Comparison of ENCODE assay signal across 1 cellular context in genomic region chr4:56728512-56728911, GRCh38.
TF ChIP-seq lines count a peak whose summit lies in the region.

No MANE protein-coding gene starts in this region.

TF ChIP-seq in GM23338, 12 proteins besides CTCF, POLR2A, EP300 and RAD21 (continued from another document):
- TF ChIP-seq, protein P1, sequence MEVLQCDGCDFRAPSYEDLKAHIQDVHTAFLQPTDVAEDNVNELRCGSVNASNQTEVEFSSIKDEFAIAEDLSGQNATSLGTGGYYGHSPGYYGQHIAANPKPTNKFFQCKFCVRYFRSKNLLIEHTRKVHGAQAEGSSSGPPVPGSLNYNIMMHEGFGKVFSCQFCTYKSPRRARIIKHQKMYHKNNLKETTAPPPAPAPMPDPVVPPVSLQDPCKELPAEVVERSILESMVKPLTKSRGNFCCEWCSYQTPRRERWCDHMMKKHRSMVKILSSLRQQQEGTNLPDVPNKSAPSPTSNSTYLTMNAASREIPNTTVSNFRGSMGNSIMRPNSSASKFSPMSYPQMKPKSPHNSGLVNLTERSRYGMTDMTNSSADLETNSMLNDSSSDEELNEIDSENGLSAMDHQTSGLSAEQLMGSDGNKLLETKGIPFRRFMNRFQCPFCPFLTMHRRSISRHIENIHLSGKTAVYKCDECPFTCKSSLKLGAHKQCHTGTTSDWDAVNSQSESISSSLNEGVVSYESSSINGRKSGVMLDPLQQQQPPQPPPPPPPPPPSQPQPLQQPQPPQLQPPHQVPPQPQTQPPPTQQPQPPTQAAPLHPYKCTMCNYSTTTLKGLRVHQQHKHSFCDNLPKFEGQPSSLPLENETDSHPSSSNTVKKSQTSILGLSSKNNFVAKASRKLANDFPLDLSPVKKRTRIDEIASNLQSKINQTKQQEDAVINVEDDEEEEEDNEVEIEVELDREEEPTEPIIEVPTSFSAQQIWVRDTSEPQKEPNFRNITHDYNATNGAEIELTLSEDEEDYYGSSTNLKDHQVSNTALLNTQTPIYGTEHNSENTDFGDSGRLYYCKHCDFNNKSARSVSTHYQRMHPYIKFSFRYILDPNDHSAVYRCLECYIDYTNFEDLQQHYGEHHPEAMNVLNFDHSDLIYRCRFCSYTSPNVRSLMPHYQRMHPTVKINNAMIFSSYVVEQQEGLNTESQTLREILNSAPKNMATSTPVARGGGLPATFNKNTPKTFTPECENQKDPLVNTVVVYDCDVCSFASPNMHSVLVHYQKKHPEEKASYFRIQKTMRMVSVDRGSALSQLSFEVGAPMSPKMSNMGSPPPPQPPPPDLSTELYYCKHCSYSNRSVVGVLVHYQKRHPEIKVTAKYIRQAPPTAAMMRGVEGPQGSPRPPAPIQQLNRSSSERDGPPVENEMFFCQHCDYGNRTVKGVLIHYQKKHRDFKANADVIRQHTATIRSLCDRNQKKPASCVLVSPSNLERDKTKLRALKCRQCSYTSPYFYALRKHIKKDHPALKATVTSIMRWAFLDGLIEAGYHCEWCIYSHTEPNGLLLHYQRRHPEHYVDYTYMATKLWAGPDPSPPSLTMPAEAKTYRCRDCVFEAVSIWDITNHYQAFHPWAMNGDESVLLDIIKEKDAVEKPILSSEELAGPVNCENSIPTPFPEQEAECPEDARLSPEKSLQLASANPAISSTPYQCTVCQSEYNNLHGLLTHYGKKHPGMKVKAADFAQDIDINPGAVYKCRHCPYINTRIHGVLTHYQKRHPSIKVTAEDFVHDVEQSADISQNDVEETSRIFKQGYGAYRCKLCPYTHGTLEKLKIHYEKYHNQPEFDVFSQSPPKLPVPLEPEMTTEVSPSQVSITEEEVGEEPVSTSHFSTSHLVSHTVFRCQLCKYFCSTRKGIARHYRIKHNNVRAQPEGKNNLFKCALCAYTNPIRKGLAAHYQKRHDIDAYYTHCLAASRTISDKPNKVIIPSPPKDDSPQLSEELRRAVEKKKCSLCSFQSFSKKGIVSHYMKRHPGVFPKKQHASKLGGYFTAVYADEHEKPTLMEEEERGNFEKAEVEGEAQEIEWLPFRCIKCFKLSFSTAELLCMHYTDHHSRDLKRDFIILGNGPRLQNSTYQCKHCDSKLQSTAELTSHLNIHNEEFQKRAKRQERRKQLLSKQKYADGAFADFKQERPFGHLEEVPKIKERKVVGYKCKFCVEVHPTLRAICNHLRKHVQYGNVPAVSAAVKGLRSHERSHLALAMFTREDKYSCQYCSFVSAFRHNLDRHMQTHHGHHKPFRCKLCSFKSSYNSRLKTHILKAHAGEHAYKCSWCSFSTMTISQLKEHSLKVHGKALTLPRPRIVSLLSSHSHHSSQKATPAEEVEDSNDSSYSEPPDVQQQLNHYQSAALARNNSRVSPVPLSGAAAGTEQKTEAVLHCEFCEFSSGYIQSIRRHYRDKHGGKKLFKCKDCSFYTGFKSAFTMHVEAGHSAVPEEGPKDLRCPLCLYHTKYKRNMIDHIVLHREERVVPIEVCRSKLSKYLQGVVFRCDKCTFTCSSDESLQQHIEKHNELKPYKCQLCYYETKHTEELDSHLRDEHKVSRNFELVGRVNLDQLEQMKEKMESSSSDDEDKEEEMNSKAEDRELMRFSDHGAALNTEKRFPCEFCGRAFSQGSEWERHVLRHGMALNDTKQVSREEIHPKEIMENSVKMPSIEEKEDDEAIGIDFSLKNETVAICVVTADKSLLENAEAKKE (CRISPR knock-in tag; IDR thresholded peaks at IDR 0.05) = no peak
- no peak for TF ChIP-seq NANOG (IDR thresholded peaks at IDR 0.05; ENCODE audit: borderline replicate concordance)
- no peak for TF ChIP-seq JUNB (IDR thresholded peaks at IDR 0.05; ENCODE audit: unreplicated experiment)
- TF ChIP-seq REST (IDR thresholded peaks at IDR 0.05; ENCODE audit: unreplicated experiment) = no peak
TF ChIP-seq in GM23338: peak in this region for 0.
